Comparison of ENCODE assay signal across 10 cellular contexts in the genomic region with DNA sequence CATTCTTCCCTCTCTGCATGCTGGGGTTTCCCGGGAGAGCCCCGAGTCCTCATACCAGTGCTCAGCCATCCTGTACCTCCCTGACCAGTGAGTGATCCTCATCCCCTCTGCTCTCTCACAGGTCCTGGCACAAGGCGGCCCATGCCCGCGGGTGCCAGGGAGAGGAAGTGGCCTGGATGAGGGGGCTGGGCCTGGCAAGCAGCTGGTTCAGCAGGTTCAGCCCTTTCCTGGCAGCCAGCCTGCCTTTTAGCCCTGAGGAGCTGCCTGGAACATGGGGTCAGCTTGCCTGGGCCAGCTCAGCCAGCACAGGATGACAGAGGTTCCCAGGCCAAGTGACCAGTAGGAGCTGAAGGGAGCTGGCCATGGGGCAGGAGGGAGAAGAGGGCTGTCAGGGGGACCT. TPM values are rescaled to one million over a fixed set of nuclear protein-coding genes. Genes with fewer than 3 reads are reported as not detected.
DNase-seq lines count a peak whose midpoint lies in the region; ATAC-seq and TF ChIP-seq lines count a peak whose summit lies in the region.
"Had no signal": no experiment of that assay in that cellular context is flagged by ENCODE, and none has a peak within 500 bp of the region (broad histone marks: within the 10 kb centered on the region; RNA-seq: fewer than 3 reads in every experiment).

No MANE protein-coding gene starts in this region.

- DNase-seq in DND-41 (no peak), Peyer's patch (peak in 2 of 3 donors; percentile 82 to 89), head of caudate nucleus (peak in 28 of 42 donors; percentile 27 to 77 (median 49)), putamen (ENCODE audit: low spot score) (peak; percentile 22)
- DNase-seq in activated CD4-positive, alpha-beta T cell treated with anti-CD3 and anti-CD28 coated beads, Interleukin-2, amount 50 U/mL, for 4 hours, result no peak
- no peak for DNase-seq in T-helper 2 cell treated with Interferon-gamma antibody and Interleukin-4, amounts not matched to agents 5 μg/mL and 100 μg/mL, for 36 hours (ENCODE audit: low spot score)
- DNase-seq in activated CD4-positive, alpha-beta memory T cell treated with anti-CD3 and anti-CD28 coated beads for 36 hours, result no peak
- DNase-seq: immature natural killer cell, SHP77 had no signal

- H3K9ac ChIP-seq in DND-41 (ENCODE audit: low read depth, low read length), result no peak overlapping the region

- H3K4me1 Mint-ChIP-seq in T-helper 2 cell treated with Interferon-gamma antibody and Interleukin-4, amounts not matched to agents 5 μg/mL and 100 μg/mL, for 36 hours (ENCODE audit: low read depth), result no peaks in the 10 kb centered on the region
- no peaks in the 10 kb centered on the region for H3K4me1 Mint-ChIP-seq in activated CD4-positive, alpha-beta memory T cell treated with anti-CD3 and anti-CD28 coated beads for 36 hours (ENCODE audit: low read depth)

- intact Hi-C loops in head of caudate nucleus (cut with DNase I), result no loop called here
- intact Hi-C loops in activated CD4-positive, alpha-beta memory T cell treated with anti-CD3 and anti-CD28 coated beads for 36 hours (cut with micrococcal nuclease), result no loop called here

- H3K27ac Mint-ChIP-seq in T-helper 2 cell treated with Interferon-gamma antibody and Interleukin-4, amounts not matched to agents 5 μg/mL and 100 μg/mL, for 36 hours, result no peak overlapping the region
- no peak overlapping the region for H3K27ac Mint-ChIP-seq in activated CD4-positive, alpha-beta memory T cell treated with anti-CD3 and anti-CD28 coated beads for 36 hours
- H3K27ac Mint-ChIP-seq: immature natural killer cell had no signal

- no peaks in the 10 kb centered on the region for H4K20me1 ChIP-seq in DND-41 (ENCODE audit: insufficient read depth, low read length)

- no peaks in the 10 kb centered on the region for H3K27me3 ChIP-seq in DND-41 (ENCODE audit: insufficient read depth, low read length, poor library complexity)
- no peaks in the 10 kb centered on the region for H3K27me3 ChIP-seq in Peyer's patch

- H3K4me1 ChIP-seq in DND-41 (ENCODE audit: insufficient read depth, low read length), result peaks cover 19% of the 10 kb centered on the region
- peaks cover 0 to 39% (median 0%) of the 10 kb centered on the region in 4 donors for H3K4me1 ChIP-seq in Peyer's patch

- peak overlapping the region; percentile 37; the same call in 1 of the 2 replicates for H3K27ac ChIP-seq in DND-41 (ENCODE audit: low read length)
- peak overlapping the region in 2 of 4 donors; percentile 62 to 76 for H3K27ac ChIP-seq in Peyer's patch

- no peak overlapping the region for H3K4me3 ChIP-seq in DND-41 (ENCODE audit: low read depth in 1 of 2, low read length in 2 of 2)
- H3K4me3 ChIP-seq in Peyer's patch, result no peak overlapping the region

- ATAC-seq in DND-41 (ENCODE audit: insufficient read depth, low read depth) (0 out of 3 replicates have a peak, but pooled peaks have one; percentile 25), HG03460 (IDR thresholded peaks at IDR 0.05; ENCODE audit: unreplicated experiment) (no peak)

- H3K36me3 Mint-ChIP-seq in T-helper 2 cell treated with Interferon-gamma antibody and Interleukin-4, amounts not matched to agents 5 μg/mL and 100 μg/mL, for 36 hours (ENCODE audit: low read depth), result no peaks in the 10 kb centered on the region
- H3K36me3 Mint-ChIP-seq in activated CD4-positive, alpha-beta memory T cell treated with anti-CD3 and anti-CD28 coated beads for 36 hours, result no peaks in the 10 kb centered on the region

- H3K4me2 ChIP-seq in DND-41 (ENCODE audit: insufficient read depth, low read length), result no peak overlapping the region

- no peak overlapping the region for H2AFZ ChIP-seq in DND-41 (ENCODE audit: low read depth, low read length)

- TF ChIP-seq POLR2A in Peyer's patch (IDR thresholded peaks at IDR 0.05), result no peak

- H3K9me3 Mint-ChIP-seq in T-helper 2 cell treated with Interferon-gamma antibody and Interleukin-4, amounts not matched to agents 5 μg/mL and 100 μg/mL, for 36 hours, result peaks cover 4% of the 10 kb centered on the region
- peaks cover 4% of the 10 kb centered on the region for H3K9me3 Mint-ChIP-seq in activated CD4-positive, alpha-beta memory T cell treated with anti-CD3 and anti-CD28 coated beads for 36 hours

- CTCF ChIA-PET in activated CD4-positive, alpha-beta memory T cell treated with anti-CD3 and anti-CD28 coated beads for 36 hours (lab: Charles Lee), result no interaction called here

- POLR2A ChIA-PET in activated CD4-positive, alpha-beta memory T cell treated with anti-CD3 and anti-CD28 coated beads for 36 hours (lab: Charles Lee), result no interaction called here

- H3K27me3 Mint-ChIP-seq in T-helper 2 cell treated with Interferon-gamma antibody and Interleukin-4, amounts not matched to agents 5 μg/mL and 100 μg/mL, for 36 hours (ENCODE audit: low read depth), result no peaks in the 10 kb centered on the region
- no peaks in the 10 kb centered on the region for H3K27me3 Mint-ChIP-seq in activated CD4-positive, alpha-beta memory T cell treated with anti-CD3 and anti-CD28 coated beads for 36 hours

- H3K36me3 ChIP-seq in DND-41 (ENCODE audit: insufficient read depth, low read length) (no peaks in the 10 kb centered on the region), Peyer's patch (peaks cover 0 to 32% (median 0%) of the 10 kb centered on the region in 3 donors)

- no peak for TF ChIP-seq CTCF in DND-41 (IDR thresholded peaks at IDR 0.05; ENCODE audit: borderline replicate concordance, extremely low read depth, low read length, poor library complexity, severe bottlenecking)
- no peak for TF ChIP-seq CTCF in Peyer's patch (IDR thresholded peaks at IDR 0.05)

- H3K4me3 Mint-ChIP-seq in T-helper 2 cell treated with Interferon-gamma antibody and Interleukin-4, amounts not matched to agents 5 μg/mL and 100 μg/mL, for 36 hours, result no peak overlapping the region
- no peak overlapping the region for H3K4me3 Mint-ChIP-seq in activated CD4-positive, alpha-beta memory T cell treated with anti-CD3 and anti-CD28 coated beads for 36 hours
- H3K4me3 Mint-ChIP-seq: immature natural killer cell had no signal

- H3K79me2 ChIP-seq in DND-41 (ENCODE audit: insufficient read depth, low read length), result no peaks in the 10 kb centered on the region

- H3K9me3 ChIP-seq in DND-41 (ENCODE audit: insufficient read depth, low read length, severe bottlenecking) (no peaks in the 10 kb centered on the region), Peyer's patch (no peaks in the 10 kb centered on the region)

RNA-seq across cellular contexts. Expression of gene MOCS1, which starts 10.9 kb away (rescaled TPM):
- 10 to 100 TPM; 32.2 to 62.0 (median 53.6) TPM for total RNA-seq in Peyer's patch
- total RNA-seq in activated CD4-positive, alpha-beta memory T cell treated with anti-CD3 and anti-CD28 coated beads for 36 hours, result under 1 TPM; 0.51 to 0.76 TPM

Comparison
In these comparisons a context has a peak if more than half of its experiments do, and no peak if none do; other contexts are left out.
1. DNase-seq: peak in Peyer's patch (2 of 3), head of caudate nucleus (28 of 42) and putamen (single experiment); none in DND-41 (single experiment), activated CD4-positive, alpha-beta T cell treated with anti-CD3 and anti-CD28 coated beads, Interleukin-2, amount 50 U/mL, for 4 hours (0 of 2), T-helper 2 cell treated with Interferon-gamma antibody and Interleukin-4, amounts not matched to agents 5 μg/mL and 100 μg/mL, for 36 hours (single experiment) and activated CD4-positive, alpha-beta memory T cell treated with anti-CD3 and anti-CD28 coated beads for 36 hours (single experiment).
2. RNA of gene MOCS1, which starts 10.9 kb away (total RNA-seq): 32.2 to 62.0 TPM in Peyer's patch; 0.51 to 0.76 TPM in activated CD4-positive, alpha-beta memory T cell treated with anti-CD3 and anti-CD28 coated beads for 36 hours; every median in the first group is over 10 times any median in the second.